Comparison of ENCODE assay signal across 31 cellular contexts in genomic region chr15:92271179-92271578, GRCh38.
"Had no signal": no experiment of that assay in that cellular context is flagged by ENCODE, and none has a peak within 500 bp of the region (broad histone marks: within the 10 kb centered on the region; RNA-seq: fewer than 3 reads in every experiment).

No MANE protein-coding gene starts in this region.

- H3K9me3 ChIP-seq: ascending aorta had no signal

- H3K4me1 ChIP-seq: ascending aorta had no signal

- ATAC-seq: activated CD8-positive, alpha-beta memory T cell treated with anti-CD3 and anti-CD28 coated beads, Interleukin-2, amount 10 ng/mL, durations not matched to agents 7 days and 5 days; activated T-cell treated with anti-CD3 and anti-CD28 coated beads, Interleukin-2, amount 50 U/mL, for 72 hours; Panc1 had no signal

- H3K27ac ChIP-seq: ascending aorta, WERI-Rb-1 had no signal

- H3K4me3 ChIP-seq: ascending aorta had no signal

- H3K36me3 ChIP-seq: ascending aorta, WERI-Rb-1 had no signal

- H3K27me3 ChIP-seq: ascending aorta had no signal

- DNase-seq: activated CD4-positive, alpha-beta memory T cell treated with anti-CD3 and anti-CD28 coated beads, Interleukin-2, amount 10 ng/mL, durations not matched to agents 7 days and 5 days; activated CD4-positive, alpha-beta T cell treated with anti-CD3 and anti-CD28 coated beads for 1 hour; activated CD4-positive, alpha-beta T cell treated with anti-CD3 and anti-CD28 coated beads for 48 hours; activated CD4-positive, CD25-positive, alpha-beta regulatory T cell; activated CD8-positive, alpha-beta memory T cell treated with anti-CD3 and anti-CD28 coated beads for 24 hours; activated CD8-positive, alpha-beta memory T cell treated with anti-CD3 and anti-CD28 coated beads, Interleukin-2, amount 10 ng/mL, durations not matched to agents 7 days and 5 days; activated CD8-positive, alpha-beta memory T cell treated with anti-CD3 and anti-CD28 coated beads, Interleukin-2, amount 50 U/mL, for 48 hours; activated gamma-delta T cell; activated naive CD4-positive, alpha-beta T cell treated with Interleukin-2 at 50 U/mL for 16 hours; activated naive CD8-positive, alpha-beta T cell treated with anti-CD3 and anti-CD28 coated beads, Interleukin-2, amount 10 ng/mL, durations not matched to agents 7 days and 5 days; activated T-cell treated with anti-CD3 and anti-CD28 coated beads, Interleukin-2, amount 50 U/mL, for 72 hours; amygdala; cerebellar nuclear complex; Karpas-422; KBM-7; MM.1S; MV-4-11; NCI-H1092; NCI-H1436 treated with DMSO at 0.1 percent for 48 hours; NCI-H1694 treated with DMSO at 0.1 percent for 48 hours; NCI-H2029; NCI-H510A; NCI-H526; NCI-H748 treated with DMSO at 0.1 percent for 48 hours; Right ventricle myocardium superior; RPMI8226; SW 1271; T1000; WERI-Rb-1 had no signal
